1 cellular context compared by ENCODE assay signal in the genomic region with DNA sequence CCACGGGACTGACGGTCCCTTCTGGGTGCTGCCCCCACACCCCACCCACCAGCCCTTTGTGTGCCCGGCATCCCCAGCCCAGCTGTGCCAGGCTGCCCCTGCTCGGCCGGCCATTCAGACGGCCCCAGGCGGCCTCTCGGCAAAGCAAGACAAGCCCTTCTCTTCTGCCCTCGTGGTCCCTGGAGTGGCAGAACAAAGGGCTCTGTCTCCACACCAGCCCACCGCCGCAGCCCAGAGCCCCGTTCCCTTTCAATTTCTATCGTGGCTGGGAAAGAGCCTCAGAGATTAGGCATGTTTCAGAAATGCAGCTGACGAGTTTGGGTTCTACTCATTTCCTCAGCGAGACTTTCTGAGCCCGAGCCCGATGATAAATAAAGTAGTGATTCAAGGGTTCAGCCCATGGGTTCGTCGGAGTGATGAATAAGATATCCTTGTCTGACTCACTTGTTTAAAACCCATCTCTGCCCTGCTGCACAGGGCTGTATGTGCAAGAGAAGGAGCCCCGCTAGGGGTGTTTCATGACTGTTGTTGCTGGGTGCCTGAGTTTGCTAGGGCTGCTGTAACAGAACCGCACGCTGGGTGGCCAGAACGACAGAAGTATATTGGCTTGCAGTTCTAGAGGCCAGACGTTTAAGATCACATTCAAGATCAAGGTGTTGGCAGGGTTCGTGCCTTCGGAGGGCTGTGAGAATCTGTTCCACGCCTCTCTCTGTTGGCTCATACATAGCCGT.
A peak's percentile ranks its signal among the peaks of the same experiment; 100 is the strongest.
TF ChIP-seq lines count a peak whose summit lies in the region.

No MANE protein-coding gene starts in this region.

TF ChIP-seq in HepG2, 621 proteins besides CTCF, POLR2A, EP300 and RAD21 (continues in another document):
- peak; percentile 55; the same call in 1 of the 2 replicates for TF ChIP-seq ZNF430 (CRISPR knock-in tag; IDR thresholded peaks at IDR 0.05)
- no peak for TF ChIP-seq ZNF503 (CRISPR knock-in tag; IDR thresholded peaks at IDR 0.05)
- TF ChIP-seq TEAD2 (CRISPR knock-in tag; IDR thresholded peaks at IDR 0.05): no peak
- TF ChIP-seq SP4 (CRISPR knock-in tag; IDR thresholded peaks at IDR 0.05): peak; percentile 34; the same call in 1 of the 2 replicates
- TF ChIP-seq, protein P1, sequence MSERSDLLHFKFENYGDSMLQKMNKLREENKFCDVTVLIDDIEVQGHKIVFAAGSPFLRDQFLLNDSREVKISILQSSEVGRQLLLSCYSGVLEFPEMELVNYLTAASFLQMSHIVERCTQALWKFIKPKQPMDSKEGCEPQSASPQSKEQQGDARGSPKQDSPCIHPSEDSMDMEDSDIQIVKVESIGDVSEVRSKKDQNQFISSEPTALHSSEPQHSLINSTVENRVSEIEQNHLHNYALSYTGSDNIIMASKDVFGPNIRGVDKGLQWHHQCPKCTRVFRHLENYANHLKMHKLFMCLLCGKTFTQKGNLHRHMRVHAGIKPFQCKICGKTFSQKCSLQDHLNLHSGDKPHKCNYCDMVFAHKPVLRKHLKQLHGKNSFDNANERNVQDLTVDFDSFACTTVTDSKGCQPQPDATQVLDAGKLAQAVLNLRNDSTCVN (CRISPR knock-in tag; IDR thresholded peaks at IDR 0.05; ENCODE audit: borderline replicate concordance): 0 out of 2 replicates have a peak, but pooled peaks have one; percentile 25
- TF ChIP-seq, protein P2, sequence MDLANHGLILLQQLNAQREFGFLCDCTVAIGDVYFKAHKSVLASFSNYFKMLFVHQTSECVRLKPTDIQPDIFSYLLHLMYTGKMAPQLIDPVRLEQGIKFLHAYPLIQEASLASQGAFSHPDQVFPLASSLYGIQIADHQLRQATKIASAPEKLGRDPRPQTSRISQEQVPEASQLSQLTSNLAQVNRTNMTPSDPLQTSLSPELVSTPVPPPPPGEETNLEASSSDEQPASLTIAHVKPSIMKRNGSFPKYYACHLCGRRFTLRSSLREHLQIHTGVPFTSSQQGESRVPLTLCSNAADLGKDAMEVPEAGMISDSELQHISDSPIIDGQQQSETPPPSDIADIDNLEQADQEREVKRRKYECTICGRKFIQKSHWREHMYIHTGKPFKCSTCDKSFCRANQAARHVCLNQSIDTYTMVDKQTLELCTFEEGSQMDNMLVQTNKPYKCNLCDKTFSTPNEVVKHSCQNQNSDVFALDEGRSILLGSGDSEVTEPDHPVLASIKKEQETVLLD (CRISPR knock-in tag; IDR thresholded peaks at IDR 0.05; ENCODE audit: low read depth): no peak
- TF ChIP-seq, protein P3, sequence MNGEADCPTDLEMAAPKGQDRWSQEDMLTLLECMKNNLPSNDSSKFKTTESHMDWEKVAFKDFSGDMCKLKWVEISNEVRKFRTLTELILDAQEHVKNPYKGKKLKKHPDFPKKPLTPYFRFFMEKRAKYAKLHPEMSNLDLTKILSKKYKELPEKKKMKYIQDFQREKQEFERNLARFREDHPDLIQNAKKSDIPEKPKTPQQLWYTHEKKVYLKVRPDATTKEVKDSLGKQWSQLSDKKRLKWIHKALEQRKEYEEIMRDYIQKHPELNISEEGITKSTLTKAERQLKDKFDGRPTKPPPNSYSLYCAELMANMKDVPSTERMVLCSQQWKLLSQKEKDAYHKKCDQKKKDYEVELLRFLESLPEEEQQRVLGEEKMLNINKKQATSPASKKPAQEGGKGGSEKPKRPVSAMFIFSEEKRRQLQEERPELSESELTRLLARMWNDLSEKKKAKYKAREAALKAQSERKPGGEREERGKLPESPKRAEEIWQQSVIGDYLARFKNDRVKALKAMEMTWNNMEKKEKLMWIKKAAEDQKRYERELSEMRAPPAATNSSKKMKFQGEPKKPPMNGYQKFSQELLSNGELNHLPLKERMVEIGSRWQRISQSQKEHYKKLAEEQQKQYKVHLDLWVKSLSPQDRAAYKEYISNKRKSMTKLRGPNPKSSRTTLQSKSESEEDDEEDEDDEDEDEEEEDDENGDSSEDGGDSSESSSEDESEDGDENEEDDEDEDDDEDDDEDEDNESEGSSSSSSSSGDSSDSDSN (CRISPR knock-in tag; IDR thresholded peaks at IDR 0.05): peak; percentile 47; the same call in 1 of the 2 replicates
- TF ChIP-seq ZNF331 (CRISPR knock-in tag; IDR thresholded peaks at IDR 0.05): no peak
- TF ChIP-seq MXI1 (IDR thresholded peaks at IDR 0.05; ENCODE audit: borderline replicate concordance, low read depth, low read length): no peak
- peak; percentile 46; the same call in 1 of the 2 replicates for TF ChIP-seq RXRB (CRISPR knock-in tag; IDR thresholded peaks at IDR 0.05; ENCODE audit: borderline replicate concordance)
- peak; percentile 78; the same call in 1 of the 2 replicates for TF ChIP-seq ZNF501 (CRISPR knock-in tag; IDR thresholded peaks at IDR 0.05)
- no peak for TF ChIP-seq ELF3 (CRISPR knock-in tag; IDR thresholded peaks at IDR 0.05)
- TF ChIP-seq BCL6 (CRISPR knock-in tag; IDR thresholded peaks at IDR 0.05): peak; percentile 19; the same call in 1 of the 2 replicates
- TF ChIP-seq STAG1 (CRISPR knock-in tag; IDR thresholded peaks at IDR 0.05): peak; percentile 53
- TF ChIP-seq JUND (CRISPR knock-in tag; IDR thresholded peaks at IDR 0.05): no peak
- no peak for TF ChIP-seq ZNF850 (CRISPR knock-in tag; conservative IDR thresholded peaks at IDR 0.05)
- TF ChIP-seq KMT2A (CRISPR knock-in tag; IDR thresholded peaks at IDR 0.05): peak; percentile 66
- TF ChIP-seq LCORL (IDR thresholded peaks at IDR 0.05): no peak
- peak; percentile 51; the same call in 1 of the 2 replicates for TF ChIP-seq LCORL (CRISPR knock-in tag; IDR thresholded peaks at IDR 0.05)
- TF ChIP-seq MIER2 (CRISPR knock-in tag; IDR thresholded peaks at IDR 0.05): 0 out of 2 replicates have a peak, but pooled peaks have one; percentile 36
- TF ChIP-seq KAT7 (CRISPR knock-in tag; IDR thresholded peaks at IDR 0.05; ENCODE audit: borderline replicate concordance): no peak
- TF ChIP-seq PITX1 (CRISPR knock-in tag; IDR thresholded peaks at IDR 0.05): 0 out of 2 replicates have a peak, but pooled peaks have one; percentile 14
- TF ChIP-seq, protein P4, sequence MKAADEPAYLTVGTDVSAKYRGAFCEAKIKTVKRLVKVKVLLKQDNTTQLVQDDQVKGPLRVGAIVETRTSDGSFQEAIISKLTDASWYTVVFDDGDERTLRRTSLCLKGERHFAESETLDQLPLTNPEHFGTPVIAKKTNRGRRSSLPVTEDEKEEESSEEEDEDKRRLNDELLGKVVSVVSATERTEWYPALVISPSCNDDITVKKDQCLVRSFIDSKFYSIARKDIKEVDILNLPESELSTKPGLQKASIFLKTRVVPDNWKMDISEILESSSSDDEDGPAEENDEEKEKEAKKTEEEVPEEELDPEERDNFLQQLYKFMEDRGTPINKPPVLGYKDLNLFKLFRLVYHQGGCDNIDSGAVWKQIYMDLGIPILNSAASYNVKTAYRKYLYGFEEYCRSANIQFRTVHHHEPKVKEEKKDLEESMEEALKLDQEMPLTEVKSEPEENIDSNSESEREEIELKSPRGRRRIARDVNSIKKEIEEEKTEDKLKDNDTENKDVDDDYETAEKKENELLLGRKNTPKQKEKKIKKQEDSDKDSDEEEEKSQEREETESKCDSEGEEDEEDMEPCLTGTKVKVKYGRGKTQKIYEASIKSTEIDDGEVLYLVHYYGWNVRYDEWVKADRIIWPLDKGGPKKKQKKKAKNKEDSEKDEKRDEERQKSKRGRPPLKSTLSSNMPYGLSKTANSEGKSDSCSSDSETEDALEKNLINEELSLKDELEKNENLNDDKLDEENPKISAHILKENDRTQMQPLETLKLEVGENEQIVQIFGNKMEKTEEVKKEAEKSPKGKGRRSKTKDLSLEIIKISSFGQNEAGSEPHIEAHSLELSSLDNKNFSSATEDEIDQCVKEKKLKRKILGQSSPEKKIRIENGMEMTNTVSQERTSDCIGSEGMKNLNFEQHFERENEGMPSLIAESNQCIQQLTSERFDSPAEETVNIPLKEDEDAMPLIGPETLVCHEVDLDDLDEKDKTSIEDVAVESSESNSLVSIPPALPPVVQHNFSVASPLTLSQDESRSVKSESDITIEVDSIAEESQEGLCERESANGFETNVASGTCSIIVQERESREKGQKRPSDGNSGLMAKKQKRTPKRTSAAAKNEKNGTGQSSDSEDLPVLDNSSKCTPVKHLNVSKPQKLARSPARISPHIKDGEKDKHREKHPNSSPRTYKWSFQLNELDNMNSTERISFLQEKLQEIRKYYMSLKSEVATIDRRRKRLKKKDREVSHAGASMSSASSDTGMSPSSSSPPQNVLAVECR (CRISPR knock-in tag; IDR thresholded peaks at IDR 0.05; ENCODE audit: borderline replicate concordance): peak; percentile 38; the same call in 1 of the 2 replicates
- TF ChIP-seq SP1 (IDR thresholded peaks at IDR 0.05): no peak
- no peak for TF ChIP-seq SP1 (CRISPR knock-in tag; IDR thresholded peaks at IDR 0.05)
- TF ChIP-seq, protein P5, sequence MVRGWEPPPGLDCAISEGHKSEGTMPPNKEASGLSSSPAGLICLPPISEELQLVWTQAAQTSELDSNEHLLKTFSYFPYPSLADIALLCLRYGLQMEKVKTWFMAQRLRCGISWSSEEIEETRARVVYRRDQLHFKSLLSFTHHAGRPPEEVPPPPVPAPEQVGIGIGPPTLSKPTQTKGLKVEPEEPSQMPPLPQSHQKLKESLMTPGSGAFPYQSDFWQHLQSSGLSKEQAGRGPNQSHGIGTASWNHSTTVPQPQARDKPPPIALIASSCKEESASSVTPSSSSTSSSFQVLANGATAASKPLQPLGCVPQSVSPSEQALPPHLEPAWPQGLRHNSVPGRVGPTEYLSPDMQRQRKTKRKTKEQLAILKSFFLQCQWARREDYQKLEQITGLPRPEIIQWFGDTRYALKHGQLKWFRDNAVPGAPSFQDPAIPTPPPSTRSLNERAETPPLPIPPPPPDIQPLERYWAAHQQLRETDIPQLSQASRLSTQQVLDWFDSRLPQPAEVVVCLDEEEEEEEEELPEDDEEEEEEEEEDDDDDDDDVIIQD (CRISPR knock-in tag; IDR thresholded peaks at IDR 0.05; ENCODE audit: low read depth): 0 out of 2 replicates have a peak, but pooled peaks have one; percentile 36
- TF ChIP-seq ZNF124 (CRISPR knock-in tag; IDR thresholded peaks at IDR 0.05): 0 out of 2 replicates have a peak, but pooled peaks have one; percentile 39
- peak; percentile 81 for TF ChIP-seq SMC3 (IDR thresholded peaks at IDR 0.05; ENCODE audit: low read length)
- no peak for TF ChIP-seq ZFYVE20 (CRISPR knock-in tag; IDR thresholded peaks at IDR 0.05; ENCODE audit: borderline replicate concordance, low read depth)
- TF ChIP-seq FOSL2 (CRISPR knock-in tag; IDR thresholded peaks at IDR 0.05): peak; percentile 56
- TF ChIP-seq TARDBP (CRISPR knock-in tag; IDR thresholded peaks at IDR 0.05): no peak
- TF ChIP-seq, protein P6, sequence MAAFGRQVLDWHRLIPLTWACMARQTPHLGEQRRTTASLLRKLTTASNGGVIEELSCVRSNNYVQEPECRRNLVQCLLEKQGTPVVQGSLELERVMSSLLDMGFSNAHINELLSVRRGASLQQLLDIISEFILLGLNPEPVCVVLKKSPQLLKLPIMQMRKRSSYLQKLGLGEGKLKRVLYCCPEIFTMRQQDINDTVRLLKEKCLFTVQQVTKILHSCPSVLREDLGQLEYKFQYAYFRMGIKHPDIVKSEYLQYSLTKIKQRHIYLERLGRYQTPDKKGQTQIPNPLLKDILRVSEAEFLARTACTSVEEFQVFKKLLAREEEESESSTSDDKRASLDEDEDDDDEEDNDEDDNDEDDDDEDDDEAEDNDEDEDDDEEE (CRISPR knock-in tag; IDR thresholded peaks at IDR 0.05): peak; percentile 77; the same call in 1 of the 2 replicates
- no peak for TF ChIP-seq NFKBIZ (CRISPR knock-in tag; IDR thresholded peaks at IDR 0.05)
- peak; percentile 67 for TF ChIP-seq ZNF687 (CRISPR knock-in tag; IDR thresholded peaks at IDR 0.05)
- 0 out of 2 replicates have a peak, but pooled peaks have one; percentile 25 for TF ChIP-seq POGK (CRISPR knock-in tag; conservative IDR thresholded peaks at IDR 0.05)
